ENCODE assay signal across 8 cellular contexts in genomic region chr17:15733174-15733789, GRCh38. TPM values are rescaled to one million over a fixed set of nuclear protein-coding genes. Genes with fewer than 3 reads are reported as not detected.
"Had no signal": no experiment of that assay in that cellular context is flagged by ENCODE, and none has a peak within 500 bp of the region (broad histone marks: within the 10 kb centered on the region; RNA-seq: fewer than 3 reads in every experiment).

No MANE protein-coding gene starts in this region.

RNA-seq across cellular contexts. Expression of gene TBC1D26, which starts 1.2 kb away (rescaled TPM):
- total RNA-seq: activated CD4-positive, alpha-beta memory T cell treated with anti-CD3 and anti-CD28 coated beads, Interleukin-2, amount 10 ng/mL, durations not matched to agents 7 days and 5 days; activated CD4-positive, alpha-beta T cell treated with anti-CD3 and anti-CD28 coated beads, Interleukin-2, amount 10 ng/mL, durations not matched to agents 7 days and 5 days; activated CD8-positive, alpha-beta memory T cell treated with anti-CD3 and anti-CD28 coated beads, Interleukin-2, amount 10 ng/mL, durations not matched to agents 7 days and 5 days; ascending aorta; bronchial epithelial cell; chondrocyte; T-helper 17 cell; T-helper 2 cell treated with Interferon-gamma antibody and Interleukin-4, amounts not matched to agents 100 ng/mL and 5 ng/mL, for 36 hours had no signal
